ENCODE assay signal across 32 cellular contexts in genomic region chr11:112380464-112380863, GRCh38.
"Had no signal": no experiment of that assay in that cellular context is flagged by ENCODE, and none has a peak within 500 bp of the region (broad histone marks: within the 10 kb centered on the region; RNA-seq: fewer than 3 reads in every experiment).

No MANE protein-coding gene starts in this region.

- H3K27ac ChIP-seq: SJSA1, VCaP had no signal

- H3K36me3 ChIP-seq: SJSA1 had no signal

- H3K27ac Mint-ChIP-seq: activated B cell treated with CpG ODN at 0.5 μM for 24 hours; activated CD4-positive, alpha-beta memory T cell treated with anti-CD3 and anti-CD28 coated beads for 36 hours; activated naive CD4-positive, alpha-beta T cell treated with anti-CD3 and anti-CD28 coated beads, Interleukin-2, amount 10 ng/mL, durations not matched to agents 7 days and 5 days; activated naive CD8-positive, alpha-beta T cell; activated naive CD8-positive, alpha-beta T cell treated with anti-CD3 and anti-CD28 coated beads, Interleukin-2, amount 50 U/mL, for 24 hours; T-cell had no signal

- DNase-seq: activated B cell treated with CpG ODN at 0.5 μM for 24 hours; activated CD4-positive, alpha-beta memory T cell treated with anti-CD3 and anti-CD28 coated beads for 36 hours; activated CD4-positive, alpha-beta T cell treated with anti-CD3 and anti-CD28 coated beads for 4 hours; activated CD4-positive, alpha-beta T cell treated with anti-CD3 and anti-CD28 coated beads, Interleukin-2, amount 50 U/mL, for 1 hour; activated CD4-positive, CD25-positive, alpha-beta regulatory T cell treated with anti-CD3 and anti-CD28 coated beads, Interleukin-2, amount 50 U/mL, for 72 hours; activated CD8-positive, alpha-beta memory T cell treated with anti-CD3 and anti-CD28 coated beads, Interleukin-2, amount 50 U/mL, for 4 hours; activated effector memory CD4-positive, alpha-beta T cell treated with Interleukin-2 at 50 U/mL for 16 hours; activated naive CD4-positive, alpha-beta T cell treated with anti-CD3 and anti-CD28 coated beads, Interleukin-2, amount 10 ng/mL, durations not matched to agents 7 days and 5 days; activated naive CD8-positive, alpha-beta T cell treated with anti-CD3 and anti-CD28 coated beads, Interleukin-2, amount 50 U/mL, for 24 hours; activated T-cell treated with anti-CD3 and anti-CD28 coated beads, Interleukin-2, amount 50 U/mL, for 48 hours; anterior cingulate cortex; central memory CD4-positive, alpha-beta T cell; Karpas-422; KBM-7; NCI-H1105; NCI-H1417 treated with DMSO at 0.1 percent for 48 hours; NCI-H1930; NCI-H2081 treated with DMSO at 0.1 percent for 48 hours; NCI-H226; NCI-H446 treated with DMSO at 0.1 percent for 48 hours; NCI-H524; NCI-H69; SHP77 treated with DMSO at 0.1 percent for 48 hours; T-cell; T-helper 2 cell; T-helper 9 cell had no signal

- H3K4me3 Mint-ChIP-seq: activated B cell treated with CpG ODN at 0.5 μM for 24 hours; activated CD4-positive, alpha-beta memory T cell treated with anti-CD3 and anti-CD28 coated beads for 36 hours; activated naive CD4-positive, alpha-beta T cell treated with anti-CD3 and anti-CD28 coated beads, Interleukin-2, amount 10 ng/mL, durations not matched to agents 7 days and 5 days; activated naive CD8-positive, alpha-beta T cell; activated naive CD8-positive, alpha-beta T cell treated with anti-CD3 and anti-CD28 coated beads, Interleukin-2, amount 50 U/mL, for 24 hours; T-cell had no signal

- H3K36me3 Mint-ChIP-seq: activated CD4-positive, alpha-beta memory T cell treated with anti-CD3 and anti-CD28 coated beads for 36 hours; activated naive CD4-positive, alpha-beta T cell treated with anti-CD3 and anti-CD28 coated beads, Interleukin-2, amount 10 ng/mL, durations not matched to agents 7 days and 5 days; brain; T-cell had no signal

- H3K4me3 ChIP-seq: SJSA1 had no signal

- ATAC-seq: activated naive CD8-positive, alpha-beta T cell treated with anti-CD3 and anti-CD28 coated beads, Interleukin-2, amount 50 U/mL, for 24 hours; Panc1; SK-N-SH treated with all-trans-retinoic acid at 6 μM for 48 hours; T-cell had no signal

- H3K4me1 Mint-ChIP-seq: activated B cell treated with CpG ODN at 0.5 μM for 24 hours; activated naive CD4-positive, alpha-beta T cell treated with anti-CD3 and anti-CD28 coated beads, Interleukin-2, amount 10 ng/mL, durations not matched to agents 7 days and 5 days; activated naive CD8-positive, alpha-beta T cell treated with anti-CD3 and anti-CD28 coated beads, Interleukin-2, amount 50 U/mL, for 24 hours; T-cell had no signal

- H3K27me3 Mint-ChIP-seq: activated B cell treated with CpG ODN at 0.5 μM for 24 hours; activated CD4-positive, alpha-beta memory T cell treated with anti-CD3 and anti-CD28 coated beads for 36 hours; activated naive CD4-positive, alpha-beta T cell treated with anti-CD3 and anti-CD28 coated beads, Interleukin-2, amount 10 ng/mL, durations not matched to agents 7 days and 5 days; activated naive CD8-positive, alpha-beta T cell; activated naive CD8-positive, alpha-beta T cell treated with anti-CD3 and anti-CD28 coated beads, Interleukin-2, amount 50 U/mL, for 24 hours; brain; T-cell had no signal

- H3K9me3 ChIP-seq: SJSA1 had no signal

- H3K9me3 Mint-ChIP-seq: activated B cell treated with CpG ODN at 0.5 μM for 24 hours; activated CD4-positive, alpha-beta memory T cell treated with anti-CD3 and anti-CD28 coated beads for 36 hours; activated naive CD4-positive, alpha-beta T cell treated with anti-CD3 and anti-CD28 coated beads, Interleukin-2, amount 10 ng/mL, durations not matched to agents 7 days and 5 days; activated naive CD8-positive, alpha-beta T cell treated with anti-CD3 and anti-CD28 coated beads, Interleukin-2, amount 50 U/mL, for 24 hours had no signal
